ENCODE assay signal across 1 cellular context in the genomic region with DNA sequence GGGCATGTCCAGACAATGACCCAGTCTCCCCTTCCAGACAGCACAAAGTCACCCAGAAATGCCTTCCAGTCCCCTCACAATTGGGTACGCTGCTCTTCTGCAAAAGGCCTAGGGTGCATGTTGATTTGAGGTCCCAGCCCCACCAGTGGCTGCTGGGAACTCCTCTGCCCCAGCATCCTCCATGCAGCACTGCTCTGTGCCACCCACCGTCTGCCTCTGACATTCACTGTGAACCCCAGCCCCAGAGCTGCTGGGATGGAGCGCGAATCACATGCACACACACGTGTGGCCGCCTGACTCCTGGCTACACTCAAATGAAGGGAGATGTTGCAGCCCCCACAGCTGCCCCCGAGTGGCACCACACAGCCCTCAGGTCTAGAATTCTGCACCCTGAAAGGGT.
TF ChIP-seq lines count a peak whose summit lies in the region.

No MANE protein-coding gene starts in this region.

TF ChIP-seq in HepG2, 621 proteins besides CTCF, POLR2A, EP300 and RAD21 (continued from another document):
- TF ChIP-seq MXI1 (IDR thresholded peaks at IDR 0.05; ENCODE audit: borderline replicate concordance, low read depth, low read length), result no peak
- no peak for TF ChIP-seq MTF2 (CRISPR knock-in tag; IDR thresholded peaks at IDR 0.05; ENCODE audit: borderline replicate concordance)
- TF ChIP-seq KDM1A (CRISPR knock-in tag; IDR thresholded peaks at IDR 0.05), result no peak
- TF ChIP-seq MAF1 (CRISPR knock-in tag; IDR thresholded peaks at IDR 0.05; ENCODE audit: borderline replicate concordance), result no peak
- no peak for TF ChIP-seq EED (CRISPR knock-in tag; IDR thresholded peaks at IDR 0.05)
- TF ChIP-seq, protein P1, sequence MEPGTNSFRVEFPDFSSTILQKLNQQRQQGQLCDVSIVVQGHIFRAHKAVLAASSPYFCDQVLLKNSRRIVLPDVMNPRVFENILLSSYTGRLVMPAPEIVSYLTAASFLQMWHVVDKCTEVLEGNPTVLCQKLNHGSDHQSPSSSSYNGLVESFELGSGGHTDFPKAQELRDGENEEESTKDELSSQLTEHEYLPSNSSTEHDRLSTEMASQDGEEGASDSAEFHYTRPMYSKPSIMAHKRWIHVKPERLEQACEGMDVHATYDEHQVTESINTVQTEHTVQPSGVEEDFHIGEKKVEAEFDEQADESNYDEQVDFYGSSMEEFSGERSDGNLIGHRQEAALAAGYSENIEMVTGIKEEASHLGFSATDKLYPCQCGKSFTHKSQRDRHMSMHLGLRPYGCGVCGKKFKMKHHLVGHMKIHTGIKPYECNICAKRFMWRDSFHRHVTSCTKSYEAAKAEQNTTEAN (CRISPR knock-in tag; conservative IDR thresholded peaks at IDR 0.05), result no peak
- TF ChIP-seq REXO4 (CRISPR knock-in tag; IDR thresholded peaks at IDR 0.05; ENCODE audit: borderline replicate concordance), result no peak
- TF ChIP-seq, protein P2, sequence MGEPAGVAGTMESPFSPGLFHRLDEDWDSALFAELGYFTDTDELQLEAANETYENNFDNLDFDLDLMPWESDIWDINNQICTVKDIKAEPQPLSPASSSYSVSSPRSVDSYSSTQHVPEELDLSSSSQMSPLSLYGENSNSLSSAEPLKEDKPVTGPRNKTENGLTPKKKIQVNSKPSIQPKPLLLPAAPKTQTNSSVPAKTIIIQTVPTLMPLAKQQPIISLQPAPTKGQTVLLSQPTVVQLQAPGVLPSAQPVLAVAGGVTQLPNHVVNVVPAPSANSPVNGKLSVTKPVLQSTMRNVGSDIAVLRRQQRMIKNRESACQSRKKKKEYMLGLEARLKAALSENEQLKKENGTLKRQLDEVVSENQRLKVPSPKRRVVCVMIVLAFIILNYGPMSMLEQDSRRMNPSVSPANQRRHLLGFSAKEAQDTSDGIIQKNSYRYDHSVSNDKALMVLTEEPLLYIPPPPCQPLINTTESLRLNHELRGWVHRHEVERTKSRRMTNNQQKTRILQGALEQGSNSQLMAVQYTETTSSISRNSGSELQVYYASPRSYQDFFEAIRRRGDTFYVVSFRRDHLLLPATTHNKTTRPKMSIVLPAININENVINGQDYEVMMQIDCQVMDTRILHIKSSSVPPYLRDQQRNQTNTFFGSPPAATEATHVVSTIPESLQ (CRISPR knock-in tag; conservative IDR thresholded peaks at IDR 0.05), result no peak
- TF ChIP-seq ZNF343 (CRISPR knock-in tag; IDR thresholded peaks at IDR 0.05), result no peak
- no peak for TF ChIP-seq ZSCAN12 (CRISPR knock-in tag; IDR thresholded peaks at IDR 0.05)
- TF ChIP-seq GZF1 (CRISPR knock-in tag; IDR thresholded peaks at IDR 0.05), result no peak
- no peak for TF ChIP-seq ZNF10 (CRISPR knock-in tag; IDR thresholded peaks at IDR 0.05; ENCODE audit: borderline replicate concordance, low read depth)
- TF ChIP-seq EHMT2 (IDR thresholded peaks at IDR 0.05; ENCODE audit: borderline replicate concordance, low read depth, low read length), result no peak
- no peak for TF ChIP-seq MIXL1 (CRISPR knock-in tag; IDR thresholded peaks at IDR 0.05)
- no peak for TF ChIP-seq RORA (CRISPR knock-in tag; IDR thresholded peaks at IDR 0.05)
- TF ChIP-seq, protein P3, sequence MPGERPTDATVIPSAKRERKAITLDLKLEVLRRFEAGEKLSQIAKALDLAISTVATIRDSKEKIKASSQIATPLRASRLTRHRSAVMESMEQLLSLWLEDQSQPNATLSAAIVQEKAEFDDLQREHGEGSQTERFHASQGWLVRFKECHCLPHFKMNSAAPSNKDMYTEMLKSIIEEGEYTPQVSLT (CRISPR knock-in tag; IDR thresholded peaks at IDR 0.05; ENCODE audit: borderline replicate concordance, low read depth), result no peak
- no peak for TF ChIP-seq ZNF746 (CRISPR knock-in tag; IDR thresholded peaks at IDR 0.05)
- TF ChIP-seq ZNF451 (CRISPR knock-in tag; IDR thresholded peaks at IDR 0.05), result no peak
- TF ChIP-seq TRIM24 (CRISPR knock-in tag; IDR thresholded peaks at IDR 0.05), result no peak
- TF ChIP-seq ZKSCAN8 (CRISPR knock-in tag; IDR thresholded peaks at IDR 0.05; ENCODE audit: borderline replicate concordance), result no peak
- no peak for TF ChIP-seq NR2F2 (IDR thresholded peaks at IDR 0.05; ENCODE audit: borderline replicate concordance, low read depth)
- TF ChIP-seq REL (CRISPR knock-in tag; conservative IDR thresholded peaks at IDR 0.05), result no peak
- no peak for TF ChIP-seq ZMYM2 (CRISPR knock-in tag; IDR thresholded peaks at IDR 0.05)
TF ChIP-seq in HepG2: peak in this region for 12.
